ENCODE assay signal across 14 cellular contexts in genomic region chr2:131504082-131504750, GRCh38. TPM values are rescaled to one million over a fixed set of nuclear protein-coding genes. Genes with fewer than 3 reads are reported as not detected.
"Had no signal": no experiment of that assay in that cellular context is flagged by ENCODE, and none has a peak within 500 bp of the region (broad histone marks: within the 10 kb centered on the region; RNA-seq: fewer than 3 reads in every experiment).

No MANE protein-coding gene starts in this region.

RNA-seq across cellular contexts. Expression of gene CCDC74A, which starts 23.5 kb away (rescaled TPM):
- total RNA-seq: SJCRH30 had no signal

RNA-seq across cellular contexts. Expression of gene TUBA3D, which starts 28.3 kb away (rescaled TPM):
- total RNA-seq: activated CD8-positive, alpha-beta memory T cell treated with anti-CD3 and anti-CD28 coated beads for 36 hours; cardiac muscle cell; chondrocyte; epithelial cell of proximal tubule; fibroblast of lung; kidney; lower lobe of right lung; mesenteric fat pad; naive thymus-derived CD8-positive, alpha-beta T cell; osteocyte; progenitor cell of endocrine pancreas; SJCRH30; T-cell; upper lobe of right lung had no signal
- polyA plus RNA-seq: fibroblast of lung; naive thymus-derived CD8-positive, alpha-beta T cell had no signal
